2 cellular contexts compared by ENCODE assay signal in the genomic region with DNA sequence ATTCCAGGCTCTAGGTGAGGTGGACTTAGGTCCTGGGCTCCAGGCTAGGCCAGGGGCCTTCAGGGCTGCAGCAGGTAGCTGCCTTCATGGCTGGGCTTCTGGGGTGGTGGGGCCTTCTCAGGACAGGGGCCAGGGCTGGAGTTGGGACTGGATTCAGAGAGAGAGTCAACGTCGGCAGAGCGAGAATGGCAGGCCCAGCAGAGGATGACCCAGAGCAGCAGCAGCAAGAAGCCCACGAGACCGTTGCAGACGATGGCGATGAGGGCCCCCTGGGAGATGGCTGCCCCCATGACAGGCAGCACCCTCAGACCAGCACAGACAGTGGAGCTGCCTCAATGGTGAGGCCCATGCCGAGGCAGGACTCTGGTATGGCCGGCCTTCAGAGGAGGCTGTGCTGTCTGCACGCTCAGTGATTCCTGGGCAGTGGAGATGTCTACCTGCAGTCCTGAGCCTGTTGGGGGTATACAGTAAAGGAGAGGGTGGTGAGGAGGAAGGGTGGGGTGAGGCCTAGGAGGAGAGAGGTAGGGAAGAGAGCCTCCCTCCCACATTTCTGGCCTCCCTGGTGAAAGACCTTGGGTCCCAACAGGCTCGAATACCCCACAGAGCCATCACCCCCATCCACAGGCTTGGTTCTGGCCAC.
TF ChIP-seq lines count a peak whose summit lies in the region.

No MANE protein-coding gene starts in this region.

TF ChIP-seq in IMR-90, 13 proteins besides CTCF, POLR2A, EP300 and RAD21:
- TF ChIP-seq SMC3 (IDR thresholded peaks at IDR 0.05; ENCODE audit: low read depth, low read length), result no peak
- no peak for TF ChIP-seq CHD1 (IDR thresholded peaks at IDR 0.05; ENCODE audit: low read depth, low read length)
- no peak for TF ChIP-seq RCOR1 (IDR thresholded peaks at IDR 0.05; ENCODE audit: insufficient replicate concordance, low read length)

TF ChIP-seq in H1, 55 proteins besides CTCF, POLR2A, EP300 and RAD21:
- no peak for TF ChIP-seq SP1 (IDR thresholded peaks at IDR 0.05; ENCODE audit: low read depth, low read length)
- no peak for TF ChIP-seq CHD2 (IDR thresholded peaks at IDR 0.05; ENCODE audit: low read length)
- no peak for TF ChIP-seq CREB1 (IDR thresholded peaks at IDR 0.05)
- TF ChIP-seq SP2 (IDR thresholded peaks at IDR 0.05; ENCODE audit: low read length), result no peak
- TF ChIP-seq SIRT6 (IDR thresholded peaks at IDR 0.05; ENCODE audit: low read length), result no peak
- no peak for TF ChIP-seq KDM1A (IDR thresholded peaks at IDR 0.05; ENCODE audit: borderline replicate concordance, low read length)
- TF ChIP-seq MAFK (IDR thresholded peaks at IDR 0.05; ENCODE audit: low read depth, low read length), result no peak
- TF ChIP-seq CHD1 (IDR thresholded peaks at IDR 0.05; ENCODE audit: low read depth, low read length), result no peak
- no peak for TF ChIP-seq CBX8 (IDR thresholded peaks at IDR 0.05; ENCODE audit: borderline replicate concordance, low read depth, low read length)
- TF ChIP-seq TCF12 (IDR thresholded peaks at IDR 0.05; ENCODE audit: low read depth, low read length), result no peak
- no peak for TF ChIP-seq CTBP2 (IDR thresholded peaks at IDR 0.05; ENCODE audit: borderline replicate concordance, insufficient read depth, insufficient read length, low read length)
- no peak for TF ChIP-seq TAF7 (optimal IDR thresholded peaks at IDR 0.05; ENCODE audit: borderline replicate concordance, low read depth, low read length)
- no peak for TF ChIP-seq SUZ12 (IDR thresholded peaks at IDR 0.05; ENCODE audit: low read length)
- TF ChIP-seq JUND (IDR thresholded peaks at IDR 0.05; ENCODE audit: low read length), result no peak
- no peak for TF ChIP-seq FOSL1 (IDR thresholded peaks at IDR 0.05; ENCODE audit: insufficient read depth, low read depth, low read length)
